8 cellular contexts compared by ENCODE assay signal in the genomic region with DNA sequence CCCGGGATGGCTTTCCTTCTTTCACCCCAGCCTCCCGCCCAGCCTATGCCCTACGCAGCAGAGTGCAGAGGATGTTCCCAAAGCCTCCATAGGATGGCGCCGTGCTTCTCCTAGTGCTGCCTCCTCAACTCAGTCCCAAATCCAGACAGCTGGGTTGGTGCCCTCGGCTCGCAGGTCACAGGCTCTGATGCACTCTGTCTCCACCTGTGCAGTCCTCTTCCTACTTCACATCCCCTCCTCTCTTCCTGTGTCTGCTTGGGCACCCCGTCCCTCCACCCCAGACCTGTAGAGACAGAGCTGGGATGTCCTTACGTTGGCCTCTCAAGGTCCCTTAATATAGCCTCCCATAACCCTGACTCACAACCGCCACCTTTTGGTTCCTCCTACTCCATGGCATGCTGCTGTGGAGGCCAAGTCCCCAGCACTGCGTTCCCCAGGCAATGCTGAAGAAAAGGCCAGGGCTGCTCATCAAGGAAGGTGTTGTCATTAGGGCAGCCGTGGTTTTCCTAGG.
A peak's percentile ranks its signal among the peaks of the same experiment; 100 is the strongest.
DNase-seq lines count a peak whose midpoint lies in the region; ATAC-seq, FAIRE-seq and TF ChIP-seq lines count a peak whose summit lies in the region.

No MANE protein-coding gene starts in this region.

- no peaks in the 10 kb centered on the region for H3K36me3 Mint-ChIP-seq in CD4-positive, CD25-positive, alpha-beta regulatory T cell
- no peaks in the 10 kb centered on the region for H3K36me3 Mint-ChIP-seq in T-cell

- peak; percentile 13 for TF ChIP-seq CTCF in fibroblast of pulmonary artery (IDR thresholded peaks at IDR 0.05; ENCODE audit: low read length, missing control alignments)

- no peak overlapping the region for H3K27ac Mint-ChIP-seq in CD4-positive, CD25-positive, alpha-beta regulatory T cell
- no peak overlapping the region for H3K27ac Mint-ChIP-seq in T-cell

- 44 to 48% (median 47%) methylated on average over 12 of the region's 12 CpGs for WGBS in small intestine, 3 donors

- H3K36me3 ChIP-seq in CD4-positive, CD25-positive, alpha-beta regulatory T cell (ENCODE audit: control insufficient read depth, insufficient read depth, low read length): no peaks in the 10 kb centered on the region
- H3K36me3 ChIP-seq in HAP-1 (replicated peaks) (no peaks in the 10 kb centered on the region), small intestine (ENCODE audit: control insufficient read depth in 2 of 2, insufficient read depth in 2 of 2, low read length in 2 of 2) (no peaks in the 10 kb centered on the region)

- H3K27me3 ChIP-seq in CD4-positive, CD25-positive, alpha-beta regulatory T cell (ENCODE audit: control insufficient read depth, insufficient read depth, low read length): no peaks in the 10 kb centered on the region
- H3K27me3 ChIP-seq in HAP-1 (ENCODE audit: low read depth) (no peaks in the 10 kb centered on the region), small intestine (ENCODE audit: control insufficient read depth in 2 of 2, insufficient read depth in 2 of 2, low read length in 2 of 2) (no peaks in the 10 kb centered on the region)

- no peaks in the 10 kb centered on the region for H3K9me3 ChIP-seq in CD4-positive, CD25-positive, alpha-beta regulatory T cell (ENCODE audit: control insufficient read depth in 2 of 2, low read length in 2 of 2)
- no peaks in the 10 kb centered on the region for H3K9me3 ChIP-seq in HAP-1
- no peaks in the 10 kb centered on the region for H3K9me3 ChIP-seq in small intestine (ENCODE audit: control insufficient read depth, low read depth)

- ATAC-seq in CD4-positive, CD25-positive, alpha-beta regulatory T cell (ENCODE audit: low read depth in 2 of 2): no peak
- ATAC-seq in T-cell (replicated peaks in 1 of 4): peak in 2 of 4 experiments; percentile 62 to 84
- no peak for ATAC-seq in GM19452 (IDR thresholded peaks at IDR 0.05; ENCODE audit: unreplicated experiment)
- no peak for ATAC-seq in HG02840 (IDR thresholded peaks at IDR 0.05; ENCODE audit: low FRiP score, unreplicated experiment)

- peaks cover 9% of the 10 kb centered on the region for H3K27me3 Mint-ChIP-seq in CD4-positive, CD25-positive, alpha-beta regulatory T cell
- H3K27me3 Mint-ChIP-seq in T-cell: peaks cover 4 to 11% of the 10 kb centered on the region in 2 donors

- CTCF ChIA-PET in T-cell (lab: Charles Lee): interaction anchor here in 1 of 2 donors (2.0 kb wide), 1 partner anchor 317 kb away, joined by 6 read pairs; no protein-coding TSS in a partner anchor

- POLR2A ChIA-PET in T-cell (lab: Charles Lee): no interaction called here

- no peaks in the 10 kb centered on the region for H3K4me1 ChIP-seq in CD4-positive, CD25-positive, alpha-beta regulatory T cell (ENCODE audit: control insufficient read depth, insufficient read depth, low read length, poor library complexity, severe bottlenecking)
- H3K4me1 ChIP-seq in HAP-1 (no peaks in the 10 kb centered on the region), small intestine (ENCODE audit: control insufficient read depth in 2 of 2, insufficient read depth in 1 of 2, low read depth in 1 of 2, low read length in 1 of 2) (no peaks in the 10 kb centered on the region)

- FAIRE-seq in small intestine (lab: Jason Lieb, UNC): no peak

- no peak overlapping the region for H3K4me3 Mint-ChIP-seq in CD4-positive, CD25-positive, alpha-beta regulatory T cell
- no peak overlapping the region for H3K4me3 Mint-ChIP-seq in T-cell

- in situ Hi-C loops in HAP-1 (cut with MboI; ENCODE audit: low sequenced_read_pairs): no loop called here

- H3K4me1 Mint-ChIP-seq in CD4-positive, CD25-positive, alpha-beta regulatory T cell: peaks cover 0 to 7% (median 3%) of the 10 kb centered on the region in 4 donors
- peaks cover 5 to 11% (median 8%) of the 10 kb centered on the region in 3 donors for H3K4me1 Mint-ChIP-seq in T-cell

- DNase-seq in CD4-positive, CD25-positive, alpha-beta regulatory T cell: peak in 2 of 3 donors; percentile 14 to 47
- DNase-seq in HAP-1 (ENCODE audit: low spot score in 2 of 2) (peak; percentile 15 to 59), T-cell (peak in 21 of 34 experiments; percentile 4 to 28 (median 17)), fibroblast of pulmonary artery (ENCODE audit: low read depth) (no peak), small intestine (peak; percentile 63), NCI-H187 treated with DMSO at 0.1 percent for 48 hours (lab: John Stamatoyannopoulos, UW) (no peak)

- H3K4me3 ChIP-seq in CD4-positive, CD25-positive, alpha-beta regulatory T cell (ENCODE audit: low read depth, low read length): no peak overlapping the region
- H3K4me3 ChIP-seq in HAP-1: no peak overlapping the region
- no peak overlapping the region for H3K4me3 ChIP-seq in fibroblast of pulmonary artery (replicated peaks; ENCODE audit: low read depth, low read length)
- no peak overlapping the region for H3K4me3 ChIP-seq in small intestine (ENCODE audit: low read depth in 1 of 2, low read length in 2 of 2)

- peaks cover 0 to 2% (median 0%) of the 10 kb centered on the region in 7 donors for H3K9me3 Mint-ChIP-seq in CD4-positive, CD25-positive, alpha-beta regulatory T cell
- no peaks in the 10 kb centered on the region for H3K9me3 Mint-ChIP-seq in T-cell

- H3K27ac ChIP-seq in CD4-positive, CD25-positive, alpha-beta regulatory T cell (ENCODE audit: insufficient read depth, low read length, poor library complexity, severe bottlenecking): no peak overlapping the region
- H3K27ac ChIP-seq in small intestine (ENCODE audit: low read depth in 1 of 2, low read length in 1 of 2): no peak overlapping the region

Comparison
In these comparisons a context has a peak if more than half of its experiments do, and no peak if none do; other contexts are left out.
1. DNase-seq: peak in CD4-positive, CD25-positive, alpha-beta regulatory T cell (2 of 3), HAP-1 (2 of 2), T-cell (21 of 34) and small intestine (single experiment); none in fibroblast of pulmonary artery (single experiment) and NCI-H187 treated with DMSO at 0.1 percent for 48 hours (single experiment).